ENCODE assay signal across 25 cellular contexts in the genomic region with DNA sequence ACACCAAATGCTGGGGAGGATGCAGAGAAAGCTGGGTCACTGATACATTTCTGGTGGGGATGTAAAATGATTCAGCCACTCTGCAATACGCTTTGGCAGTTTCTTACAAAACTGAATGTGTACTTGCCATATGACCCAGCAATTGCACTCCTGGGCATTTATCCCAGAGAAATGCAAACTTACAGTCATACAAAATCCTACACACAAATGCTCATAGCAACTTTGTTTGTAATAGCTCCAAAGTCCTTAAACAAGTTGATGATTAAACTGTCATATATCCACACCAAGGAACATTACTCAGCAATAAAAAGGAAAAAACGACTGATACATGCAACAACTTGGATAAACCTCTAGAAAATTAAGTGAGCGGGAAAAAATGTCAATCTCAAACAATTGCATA. TPM values are rescaled to one million over a fixed set of nuclear protein-coding genes. Genes with fewer than 3 reads are reported as not detected.
DNase-seq lines count a peak whose midpoint lies in the region; ATAC-seq, FAIRE-seq and TF ChIP-seq lines count a peak whose summit lies in the region.
"Had no signal": no experiment of that assay in that cellular context is flagged by ENCODE, and none has a peak within 500 bp of the region (broad histone marks: within the 10 kb centered on the region; RNA-seq: fewer than 3 reads in every experiment).

No MANE protein-coding gene starts in this region.

- no peak for TF ChIP-seq POLR2A in H1 (IDR thresholded peaks at IDR 0.05; ENCODE audit: control extremely low read depth in 1 of 2, low read depth in 2 of 2, low read length in 2 of 2)
- no peak for TF ChIP-seq POLR2A in right lobe of liver (IDR thresholded peaks at IDR 0.05)

- H2BK120ac ChIP-seq in H1 (replicated peaks; ENCODE audit: low read depth, low read length), result no peak overlapping the region

- H3K36me3 Mint-ChIP-seq in naive thymus-derived CD8-positive, alpha-beta T cell, result peaks cover 0 to 6% (median 0%) of the 10 kb centered on the region in 3 donors
- H3K36me3 Mint-ChIP-seq: activated CD4-positive, alpha-beta memory T cell treated with anti-CD3 and anti-CD28 coated beads for 36 hours; CD4-positive, CD25-positive, alpha-beta regulatory T cell had no signal

- TF ChIP-seq RAD21 in H1 (IDR thresholded peaks at IDR 0.05 in 1 of 2, conservative IDR thresholded peaks at IDR 0.05 in 1 of 2; ENCODE audit: low read depth in 2 of 2, low read length in 2 of 2), result no peak

- H3K27me3 Mint-ChIP-seq in naive thymus-derived CD8-positive, alpha-beta T cell, result peaks cover 0 to 5% (median 0%) of the 10 kb centered on the region in 5 donors
- H3K27me3 Mint-ChIP-seq: activated CD4-positive, alpha-beta memory T cell treated with anti-CD3 and anti-CD28 coated beads for 36 hours; brain; CD4-positive, CD25-positive, alpha-beta regulatory T cell; type B pancreatic cell had no signal

- no peaks in the 10 kb centered on the region for H3K79me1 ChIP-seq in H1 (ENCODE audit: low read depth, low read length)

- no peak overlapping the region for H3K27ac Mint-ChIP-seq in naive thymus-derived CD8-positive, alpha-beta T cell
- H3K27ac Mint-ChIP-seq: activated CD4-positive, alpha-beta memory T cell treated with anti-CD3 and anti-CD28 coated beads for 36 hours; CD4-positive, CD25-positive, alpha-beta regulatory T cell; type B pancreatic cell had no signal

- no peak overlapping the region for H2BK15ac ChIP-seq in H1 (ENCODE audit: low read length)

- no peak for TF ChIP-seq EP300 in H1 (IDR thresholded peaks at IDR 0.05; ENCODE audit: borderline replicate concordance in 1 of 2, low read depth in 2 of 2, low read length in 2 of 2)

- H3K23ac ChIP-seq in H1 (ENCODE audit: insufficient read length), result no peak overlapping the region

- H2BK12ac ChIP-seq in H1 (ENCODE audit: low read depth, low read length), result 0 out of 2 replicates have a peak overlapping the region, but pooled peaks have one; percentile 17

- H4K5ac ChIP-seq in H1 (ENCODE audit: insufficient read length, low read depth, low read length), result no peak overlapping the region

- no peak overlapping the region for H4K91ac ChIP-seq in H1 (replicated peaks; ENCODE audit: insufficient read length, low read length)

- H3K27ac ChIP-seq in AG04450 (ENCODE audit: low read depth, low read length) (no peak overlapping the region), H1 (ENCODE audit: low read depth, low read length) (no peak overlapping the region), right lobe of liver (peak overlapping the region in 1 of 3 donors; percentile 79)
- H3K27ac ChIP-seq: esophagus muscularis mucosa, HL-60, VCaP had no signal

- FAIRE-seq in H1 (lab: Jason Lieb, UNC), result peak; percentile 48

- peaks cover 6% of the 10 kb centered on the region for H3K36me3 ChIP-seq in MG63
- H3K36me3 ChIP-seq in H1 (ENCODE audit: control insufficient read depth in 2 of 4, insufficient read depth in 4 of 4, low read length in 3 of 4), result no peaks in the 10 kb centered on the region
- H3K36me3 ChIP-seq in right lobe of liver, result no peaks in the 10 kb centered on the region
- H3K36me3 ChIP-seq: esophagus muscularis mucosa had no signal

- H2AK5ac ChIP-seq in H1 (ENCODE audit: low read depth, low read length), result no peak overlapping the region

- H3K4me2 ChIP-seq in H1 (ENCODE audit: insufficient read depth in 1 of 2, low read depth in 2 of 2, low read length in 2 of 2), result no peak overlapping the region

- TF ChIP-seq CTCF in AG04450 (IDR thresholded peaks at IDR 0.05; ENCODE audit: low read depth, low read length) (no peak), H1 (IDR thresholded peaks at IDR 0.05; ENCODE audit: control extremely low read depth in 1 of 3, insufficient read depth in 1 of 3, low read depth in 1 of 3, low read length in 3 of 3) (no peak), right lobe of liver (IDR thresholded peaks at IDR 0.05) (no peak)

- H3K4me3 Mint-ChIP-seq in naive thymus-derived CD8-positive, alpha-beta T cell, result no peak overlapping the region
- H3K4me3 Mint-ChIP-seq: activated CD4-positive, alpha-beta memory T cell treated with anti-CD3 and anti-CD28 coated beads for 36 hours; brain; CD4-positive, CD25-positive, alpha-beta regulatory T cell; type B pancreatic cell had no signal

- H3K4me1 Mint-ChIP-seq in naive thymus-derived CD8-positive, alpha-beta T cell, result no peaks in the 10 kb centered on the region
- H3K4me1 Mint-ChIP-seq: CD4-positive, CD25-positive, alpha-beta regulatory T cell had no signal

- H3K9ac ChIP-seq in H1 (replicated peaks in 1 of 4; ENCODE audit: extremely low read depth in 1 of 4, low read depth in 3 of 4, low read length in 3 of 4), result no peak overlapping the region

- DNase-seq in AG04450 (ENCODE audit: low read depth, low spot score) (peak; percentile 56), MG63 (peak; percentile 54), H1 (ENCODE audit: low read depth in 1 of 2, low spot score in 2 of 2) (no peak), right lobe of liver (no peak), amygdala (lab: John Stamatoyannopoulos, UW) (no peak), NCI-H1436 treated with DMSO at 0.1 percent for 48 hours (lab: John Stamatoyannopoulos, UW) (no peak)
- no peak for DNase-seq in naive thymus-derived CD8-positive, alpha-beta T cell
- DNase-seq: activated CD4-positive, alpha-beta memory T cell treated with anti-CD3 and anti-CD28 coated beads for 36 hours; activated naive CD4-positive, alpha-beta T cell treated with anti-CD3 and anti-CD28 coated beads, Interleukin-2, amount 50 U/mL, for 16 hours; activated T-cell treated with anti-CD3 and anti-CD28 coated beads, Interleukin-2, amount 50 U/mL, for 1 hour; CD4-positive, CD25-positive, alpha-beta regulatory T cell; hypothalamus; NCI-H2081 treated with DMSO at 0.1 percent for 48 hours; NCI-H510A treated with DMSO at 0.1 percent for 48 hours; retina; Right ventricle myocardium superior; stimulated activated naive CD4-positive, alpha-beta T cell; T-helper 1 cell had no signal

- no peak overlapping the region for H2AFZ ChIP-seq in H1 (ENCODE audit: low read length)

- H3K9me3 ChIP-seq in AG04450 (ENCODE audit: control insufficient read depth, insufficient read depth, low read length), result no peaks in the 10 kb centered on the region
- H3K9me3 ChIP-seq in MG63, result peaks cover 2% of the 10 kb centered on the region; the same call in 1 of the 2 replicates
- H3K9me3 ChIP-seq in H1 (ENCODE audit: insufficient read depth in 2 of 2, low read depth in 1 of 2, low read length in 1 of 2), result no peaks in the 10 kb centered on the region
- H3K9me3 ChIP-seq in right lobe of liver, result no peaks in the 10 kb centered on the region
- H3K9me3 ChIP-seq: esophagus muscularis mucosa had no signal

- CTCF ChIA-PET in AG04450 (lab: Charles Lee) (interaction anchor here (0.8 kb wide), 1 partner anchor 418 kb away, joined by 11 read pairs; no protein-coding TSS in a partner anchor), H1 (lab: Charles Lee; ENCODE audit: partially characterized antibody) (no interaction called here)

- H3K79me2 ChIP-seq in H1 (ENCODE audit: control insufficient read depth in 1 of 2, insufficient read depth in 2 of 2, low read length in 2 of 2), result peaks cover 0 to 86% of the 10 kb centered on the region in 2 experiments; a peak in 3 of 4 replicates

- POLR2A ChIA-PET in AG04450 (lab: Yijun Ruan, JAX), result no interaction called here
- POLR2A ChIA-PET in H1 (lab: Charles Lee; ENCODE audit: partially characterized antibody), result no interaction called here
- POLR2A ChIA-PET in naive thymus-derived CD8-positive, alpha-beta T cell (lab: Charles Lee), result no interaction called here

- H3K4ac ChIP-seq in H1 (replicated peaks; ENCODE audit: insufficient read length, low read depth, low read length), result no peak overlapping the region

- no peak overlapping the region for H3K56ac ChIP-seq in H1 (replicated peaks; ENCODE audit: insufficient read length, low read depth, low read length)

- peak in 3 of 4 donors; percentile 8 to 65 (median 27) for ATAC-seq in right lobe of liver
- no peak for ATAC-seq in HG03354 (IDR thresholded peaks at IDR 0.05; ENCODE audit: poor library complexity, severe bottlenecking, unreplicated experiment)
- ATAC-seq in naive thymus-derived CD8-positive, alpha-beta T cell, result no peak
- ATAC-seq: HCT116 had no signal

- WGBS in H1 (ENCODE audit: extremely low coverage in 1 of 2, insufficient coverage in 1 of 2, insufficient read length in 1 of 2, insufficient replicate concordance in 2 of 2, low coverage in 1 of 2, low lambda C conversion rate in 2 of 2, missing lambda C conversion rate in 1 of 2), 2 experiments, result 82% methylated on average over 3 of the region's 3 CpGs; no CpG with 5 or more reads in 1 of the 2 experiments
- 21% methylated on average over 3 of the region's 3 CpGs for WGBS in right lobe of liver (ENCODE audit: insufficient coverage, low coverage, low lambda C conversion rate, missing lambda C conversion rate)

- H3K4me1 ChIP-seq in H1 (replicated peaks in 1 of 4; ENCODE audit: control insufficient read depth in 3 of 4, insufficient read depth in 4 of 4, low read length in 3 of 4), result peaks cover 0 to 16% (median 8%) of the 10 kb centered on the region in 4 experiments; a peak in 3 of 7 replicates
- peaks cover 0 to 20% (median 2%) of the 10 kb centered on the region in 4 donors for H3K4me1 ChIP-seq in right lobe of liver

- intact Hi-C loops in right lobe of liver (cut with DNase I), result no loop called here

- H2BK5ac ChIP-seq in H1 (ENCODE audit: low read depth, low read length), result no peak overlapping the region

- H3K18ac ChIP-seq in H1 (ENCODE audit: extremely low read depth, low read length), result no peak overlapping the region

- H3K27me3 ChIP-seq in AG04450 (ENCODE audit: control insufficient read depth, insufficient read depth, low read length) (no peaks in the 10 kb centered on the region), MG63 (no peaks in the 10 kb centered on the region), H1 (replicated peaks in 1 of 4; ENCODE audit: control insufficient read depth in 3 of 4, extremely low read depth in 1 of 4, insufficient read depth in 3 of 4, low read length in 3 of 4) (no peaks in the 10 kb centered on the region), right lobe of liver (no peaks in the 10 kb centered on the region)
- H3K27me3 ChIP-seq: esophagus muscularis mucosa had no signal

- H3K4me3 ChIP-seq in AG04450 (ENCODE audit: low read depth, low read length) (no peak overlapping the region), MG63 (no peak overlapping the region), H1 (ENCODE audit: extremely low read depth in 1 of 4, insufficient read depth in 2 of 4, low read depth in 3 of 4, low read length in 4 of 4) (no peak overlapping the region), right lobe of liver (no peak overlapping the region)
- H3K4me3 ChIP-seq: esophagus muscularis mucosa had no signal

- H4K8ac ChIP-seq in H1 (ENCODE audit: extremely low read depth, insufficient read depth, low read length), result no peak overlapping the region

- no peak overlapping the region for H2BK20ac ChIP-seq in H1 (ENCODE audit: low read length)

- H3K14ac ChIP-seq in H1 (ENCODE audit: insufficient read length), result no peak overlapping the region

- H3K23me2 ChIP-seq in H1 (ENCODE audit: low read depth, low read length), result no peaks in the 10 kb centered on the region

- no peaks in the 10 kb centered on the region for H3K9me3 Mint-ChIP-seq in naive thymus-derived CD8-positive, alpha-beta T cell
- H3K9me3 Mint-ChIP-seq: activated CD4-positive, alpha-beta memory T cell treated with anti-CD3 and anti-CD28 coated beads for 36 hours; CD4-positive, CD25-positive, alpha-beta regulatory T cell; type B pancreatic cell had no signal

- no peaks in the 10 kb centered on the region for H4K20me1 ChIP-seq in H1 (replicated peaks in 1 of 2; ENCODE audit: control insufficient read depth in 1 of 2, insufficient read depth in 2 of 2, low read length in 2 of 2)

RNA-seq across cellular contexts. Expression of a gene that starts 12.3 kb away (rescaled TPM):
- polyA plus RNA-seq in AG04450 (2011; rRNA removed) (37.5 and 42.0 TPM in 2 replicates), H1 (2011; rRNA removed) (12.9 and 24.1 TPM in 2 replicates)
- 65.2 and 80.6 TPM in 2 replicates for polyA minus RNA-seq in AG04450 (2011; rRNA and poly(A)+ RNA removed)
- total RNA-seq in MG63 (2014; rRNA removed; shearing (Covaris generic); ENCODE audit: low replicate concordance), result 5.2 and 7.0 TPM in 2 replicates
- 49.3 and 54.3 TPM in 2 replicates for total RNA-seq in H1 (2021; fragmentation: NEBNext Ultra II Directional; extraction: Animal tissue kit (Norgen Biotek cat#: 25700))
- polyA plus RNA-seq in H1 (2011; cell fraction: cytosol; rRNA removed), result 10.9 TPM
- 69.5 TPM for polyA plus RNA-seq in H1 (2011; cell fraction: nucleus; rRNA removed)
- polyA plus RNA-seq in H1 (2012, experiment 1 of 2), result 18.1 to 29.4 TPM (median 26.4 TPM) in 4 replicates
- 1.2 TPM for polyA plus RNA-seq in H1 (2012, experiment 2 of 2)
- polyA plus RNA-seq in H1 (2013, experiment 1 of 2), result 30.0 TPM
- polyA plus RNA-seq in H1 (2013, experiment 2 of 2), result 28.2 TPM
- polyA minus RNA-seq in H1 (2011; rRNA and poly(A)+ RNA removed), result 51.7 and 62.9 TPM in 2 replicates
- 16.3 TPM for polyA minus RNA-seq in H1 (2011; cell fraction: cytosol; rRNA and poly(A)+ RNA removed)
- polyA minus RNA-seq in H1 (2011; cell fraction: nucleus; rRNA and poly(A)+ RNA removed), result 98.4 TPM
- total RNA-seq in right lobe of liver, result 1 to 10 TPM; 2.2 to 10.0 (median 4.6) TPM
- total RNA-seq in naive thymus-derived CD8-positive, alpha-beta T cell, result under 1 TPM in 1 of 2 experiments, not detected in 1; 0.31 TPM
- polyA plus RNA-seq in naive thymus-derived CD8-positive, alpha-beta T cell, result not detected
- total RNA-seq: CD4-positive, CD25-positive, alpha-beta regulatory T cell had no signal
- polyA plus RNA-seq: CD4-positive, CD25-positive, alpha-beta regulatory T cell had no signal

Comparison
In these comparisons a context has a peak if more than half of its experiments do, and no peak if none do; other contexts are left out.
1. DNase-seq: peak in AG04450 (single experiment) and MG63 (single experiment); none in H1 (0 of 2), right lobe of liver (0 of 3), naive thymus-derived CD8-positive, alpha-beta T cell (0 of 10), amygdala (0 of 56) and NCI-H1436 treated with DMSO at 0.1 percent for 48 hours (single experiment).
2. ATAC-seq: peak in right lobe of liver (3 of 4); none in HG03354 (single experiment) and naive thymus-derived CD8-positive, alpha-beta T cell (0 of 2).